ENCODE assay signal across 8 cellular contexts in genomic region chr1:39272027-39272790, GRCh38.
DNase-seq lines count a peak whose midpoint lies in the region; ATAC-seq and TF ChIP-seq lines count a peak whose summit lies in the region.

No MANE protein-coding gene starts in this region.

- H3K4me3 Mint-ChIP-seq in activated T-cell treated with anti-CD3 and anti-CD28 coated beads, Interleukin-2, amount 50 U/mL, for 4 hours, result no peak overlapping the region
- H3K4me3 Mint-ChIP-seq in glutamatergic neuron (ENCODE audit: unreplicated experiment), result peak overlapping the region; percentile 78
- no peak overlapping the region for H3K4me3 Mint-ChIP-seq in stimulated activated naive CD8-positive, alpha-beta T cell treated with anti-CD3 and anti-CD28 coated beads, Interleukin-15, amount 100 ng/mL, for 72 hours

- H3K27ac ChIP-seq in RWPE1, result peak overlapping the region; percentile 46

- POLR2A ChIA-PET in RWPE1 (lab: Yijun Ruan, JAX; ENCODE audit: low non-redundant PET), result interaction anchor here (1.1 kb wide), 1 partner anchor 86 kb away, joined by 4 read pairs; no protein-coding TSS in a partner anchor

- H3K36me3 Mint-ChIP-seq in activated T-cell treated with anti-CD3 and anti-CD28 coated beads, Interleukin-2, amount 50 U/mL, for 4 hours (ENCODE audit: insufficient read depth), result peaks cover 12% of the 10 kb centered on the region
- no peaks in the 10 kb centered on the region for H3K36me3 Mint-ChIP-seq in glutamatergic neuron (ENCODE audit: unreplicated experiment)

- no peaks in the 10 kb centered on the region for H3K27me3 Mint-ChIP-seq in activated T-cell treated with anti-CD3 and anti-CD28 coated beads, Interleukin-2, amount 50 U/mL, for 4 hours (ENCODE audit: low read depth)
- peaks cover 6% of the 10 kb centered on the region for H3K27me3 Mint-ChIP-seq in glutamatergic neuron (ENCODE audit: unreplicated experiment)
- H3K27me3 Mint-ChIP-seq in stimulated activated naive CD8-positive, alpha-beta T cell treated with anti-CD3 and anti-CD28 coated beads, Interleukin-15, amount 100 ng/mL, for 72 hours, result no peaks in the 10 kb centered on the region

- no peaks in the 10 kb centered on the region for H3K9me3 Mint-ChIP-seq in activated T-cell treated with anti-CD3 and anti-CD28 coated beads, Interleukin-2, amount 50 U/mL, for 4 hours
- H3K9me3 Mint-ChIP-seq in glutamatergic neuron (ENCODE audit: unreplicated experiment), result peaks cover 21% of the 10 kb centered on the region
- no peaks in the 10 kb centered on the region for H3K9me3 Mint-ChIP-seq in stimulated activated naive CD8-positive, alpha-beta T cell treated with anti-CD3 and anti-CD28 coated beads, Interleukin-15, amount 100 ng/mL, for 72 hours

- no peak for DNase-seq in activated T-cell treated with anti-CD3 and anti-CD28 coated beads, Interleukin-2, amount 50 U/mL, for 4 hours
- DNase-seq in activated T-cell treated with anti-CD3 and anti-CD28 coated beads for 4 hours (no peak), RWPE1 (ENCODE audit: low spot score) (no peak), glutamatergic neuron (peak; percentile 41)
- no peak for DNase-seq in stimulated activated naive CD8-positive, alpha-beta T cell treated with anti-CD3 and anti-CD28 coated beads, Interleukin-15, amount 100 ng/mL, for 72 hours
- DNase-seq in effector CD4-positive, alpha-beta T cell, result no peak

- CTCF ChIA-PET in RWPE1 (lab: Yijun Ruan, JAX), result interaction anchor here (0.6 to 0.8 kb wide), 3 partner anchors 14 to 55 kb away, joined by 3 to 4 read pairs (median 3); no protein-coding TSS in a partner anchor

- H3K27ac Mint-ChIP-seq in glutamatergic neuron (ENCODE audit: unreplicated experiment), result peak overlapping the region; percentile 98
- H3K27ac Mint-ChIP-seq in stimulated activated naive CD8-positive, alpha-beta T cell treated with anti-CD3 and anti-CD28 coated beads, Interleukin-15, amount 100 ng/mL, for 72 hours, result peak overlapping the region; percentile 13 to 85

- H3K4me1 Mint-ChIP-seq in activated T-cell treated with anti-CD3 and anti-CD28 coated beads, Interleukin-2, amount 50 U/mL, for 4 hours (ENCODE audit: low read depth), result peaks cover 66% of the 10 kb centered on the region
- H3K4me1 Mint-ChIP-seq in glutamatergic neuron (ENCODE audit: low read depth, unreplicated experiment), result peaks cover 66% of the 10 kb centered on the region
- peaks cover 58% of the 10 kb centered on the region for H3K4me1 Mint-ChIP-seq in stimulated activated naive CD8-positive, alpha-beta T cell treated with anti-CD3 and anti-CD28 coated beads, Interleukin-15, amount 100 ng/mL, for 72 hours

- TF ChIP-seq CTCF in RWPE1 (conservative IDR thresholded peaks at IDR 0.05; ENCODE audit: low read depth), result no peak
- no peak for TF ChIP-seq CTCF in glutamatergic neuron (IDR thresholded peaks at IDR 0.05; ENCODE audit: partially characterized antibody, unreplicated experiment)

- peak; percentile 27 to 62 for ATAC-seq in activated T-cell treated with anti-CD3 and anti-CD28 coated beads, Interleukin-2, amount 50 U/mL, for 4 hours
- ATAC-seq in HG03039 (IDR thresholded peaks at IDR 0.05; ENCODE audit: unreplicated experiment) (peak; percentile 68), HG03025 (IDR thresholded peaks at IDR 0.05; ENCODE audit: low FRiP score, unreplicated experiment) (no peak)
- no peak for ATAC-seq in stimulated activated naive CD8-positive, alpha-beta T cell treated with anti-CD3 and anti-CD28 coated beads, Interleukin-15, amount 100 ng/mL, for 72 hours

Comparison
In these comparisons a context has a peak if more than half of its experiments do, and no peak if none do; other contexts are left out.
1. ATAC-seq: peak in activated T-cell treated with anti-CD3 and anti-CD28 coated beads, Interleukin-2, amount 50 U/mL, for 4 hours (2 of 2) and HG03039 (single experiment); none in stimulated activated naive CD8-positive, alpha-beta T cell treated with anti-CD3 and anti-CD28 coated beads, Interleukin-15, amount 100 ng/mL, for 72 hours (single experiment) and HG03025 (single experiment).